In the genomic region with DNA sequence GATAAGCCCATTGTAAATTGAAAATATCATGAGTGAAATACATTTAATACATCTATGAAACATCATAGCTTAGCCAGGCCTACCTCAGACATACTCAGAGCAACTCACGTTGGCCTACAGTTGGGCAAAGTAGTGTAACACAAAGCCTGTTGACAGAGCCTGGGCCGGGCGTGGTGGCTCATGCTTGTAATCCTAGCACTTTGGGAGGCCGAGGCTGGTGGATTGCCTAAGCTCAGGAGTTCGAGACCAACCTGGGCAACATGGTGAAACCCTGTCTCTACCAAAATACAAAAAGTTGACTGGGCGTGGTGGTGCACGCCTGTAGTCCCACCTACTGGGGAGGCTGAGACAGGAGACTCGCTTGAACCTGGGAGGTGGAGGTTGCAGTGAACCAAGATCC, we compare ENCODE assay signal across 12 cellular contexts. TPM values are rescaled to one million over a fixed set of nuclear protein-coding genes. Genes with fewer than 3 reads are reported as not detected.
"Had no signal": no experiment of that assay in that cellular context is flagged by ENCODE, and none has a peak within 500 bp of the region (broad histone marks: within the 10 kb centered on the region; RNA-seq: fewer than 3 reads in every experiment).

No MANE protein-coding gene starts in this region.

RNA-seq across cellular contexts. Expression of gene STARD6, which starts 58.7 kb away (rescaled TPM):
- total RNA-seq: activated B cell treated with CpG ODN at 0.5 μM for 24 hours; activated CD4-positive, alpha-beta memory T cell treated with anti-CD3 and anti-CD28 coated beads for 36 hours; activated CD4-positive, alpha-beta memory T cell treated with anti-CD3 and anti-CD28 coated beads, Interleukin-2, amount 10 ng/mL, durations not matched to agents 7 days and 5 days; activated CD4-positive, alpha-beta T cell treated with anti-CD3 and anti-CD28 coated beads, Interleukin-2, amount 10 ng/mL, durations not matched to agents 24 days and 14 days; activated CD4-positive, alpha-beta T cell treated with anti-CD3 and anti-CD28 coated beads, Interleukin-2, amount 10 ng/mL, durations not matched to agents 7 days and 5 days; activated CD8-positive, alpha-beta T cell treated with anti-CD3 and anti-CD28 coated beads for 36 hours; activated CD8-positive, alpha-beta T cell treated with anti-CD3 and anti-CD28 coated beads, Interleukin-2, amount 10 ng/mL, durations not matched to agents 7 days and 5 days; T-cell; T-helper 1 cell treated with Interleukin-12 subunit alpha and Interleukin-12 subunit beta and Interleukin-4 antibody, amounts not matched to agents 30 ng/mL and 1 ng/mL, for 36 hours; T-helper 17 cell; T-helper 2 cell treated with Interferon-gamma antibody and Interleukin-4, amounts not matched to agents 100 ng/mL and 5 ng/mL, for 36 hours; WTC11 had no signal
